In the genomic region with DNA sequence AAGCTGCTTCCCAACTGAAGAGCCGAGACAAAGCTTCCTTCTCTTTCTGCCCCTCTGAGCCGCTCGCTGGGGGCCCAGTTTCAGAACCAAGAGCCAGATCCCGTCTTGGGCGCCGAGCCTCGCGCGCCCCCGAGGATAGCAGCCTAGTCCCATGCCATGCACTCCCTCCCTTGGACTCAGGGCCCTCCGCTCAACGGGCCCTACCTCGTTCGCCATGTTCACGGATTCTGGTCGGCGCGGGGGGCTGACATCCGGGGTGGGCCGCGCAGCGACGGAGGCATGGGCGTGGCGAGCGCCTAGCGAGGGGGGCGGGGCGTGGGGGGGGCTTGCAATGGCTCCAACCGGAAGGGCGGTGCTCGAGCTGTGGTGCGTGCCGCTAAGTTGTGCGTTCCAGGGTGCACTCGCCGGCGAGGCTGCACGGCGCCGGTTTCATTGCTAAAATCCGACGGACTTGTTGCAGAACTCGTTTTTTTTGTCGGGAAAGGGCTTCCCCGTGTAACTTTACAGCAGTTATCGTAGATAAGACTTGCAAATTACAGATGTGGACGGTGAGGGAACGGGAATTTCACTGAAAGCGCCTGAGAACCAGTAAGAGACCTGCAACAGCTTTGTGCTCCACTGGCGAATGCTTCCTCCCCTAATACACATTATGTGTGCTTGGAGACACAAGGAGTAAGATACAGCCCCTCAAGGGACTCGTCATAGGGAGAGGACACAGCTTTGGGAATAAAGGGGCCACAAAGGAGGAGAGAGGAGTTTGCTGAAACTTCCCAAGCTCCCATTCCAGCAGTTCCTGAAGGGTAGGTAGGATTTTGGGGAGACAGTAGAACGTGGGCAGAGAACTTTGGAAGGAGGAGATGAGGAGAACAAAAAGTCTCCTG, we compare ENCODE assay signal across 8 cellular contexts. TPM values are rescaled to one million over a fixed set of nuclear protein-coding genes. Genes with fewer than 3 reads are reported as not detected.
DNase-seq lines count a peak whose midpoint lies in the region; ATAC-seq and TF ChIP-seq lines count a peak whose summit lies in the region.

A gene (minus strand): TSS at position 304 of the 881 bp plus-strand sequence. CDS start 88 bp downstream, at position 216.

- H3K36me3 ChIP-seq in DND-41 (ENCODE audit: insufficient read depth, low read length), result peaks cover 22% of the 10 kb centered on the region
- peaks cover 21% of the 10 kb centered on the region for H3K36me3 ChIP-seq in KOPT-K1 (ENCODE audit: insufficient read depth, low read length)

- H3K36me3 Mint-ChIP-seq in activated T-helper 2 cell treated with anti-CD3 and anti-CD28 coated beads, Interferon-gamma antibody, Interleukin-2, Interleukin-4, amounts not matched to agents 10 μg/mL and 5 μg/mL and 100 μg/mL, durations not matched to agents 14 hours and 24 hours and 36 hours (ENCODE audit: low read depth), result peaks cover 16% of the 10 kb centered on the region
- peaks cover 11% of the 10 kb centered on the region for H3K36me3 Mint-ChIP-seq in natural killer cell

- peaks cover 4% of the 10 kb centered on the region for H3K27me3 Mint-ChIP-seq in activated T-helper 2 cell treated with anti-CD3 and anti-CD28 coated beads, Interferon-gamma antibody, Interleukin-2, Interleukin-4, amounts not matched to agents 10 μg/mL and 5 μg/mL and 100 μg/mL, durations not matched to agents 14 hours and 24 hours and 36 hours (ENCODE audit: low read depth)
- H3K27me3 Mint-ChIP-seq in natural killer cell (ENCODE audit: low read depth in 2 of 2), result no peaks in the 10 kb centered on the region

- DNase-seq in DND-41 (peak; percentile 90), RPMI8226 (peak; percentile 84), fibroblast of peridontal ligament (ENCODE audit: extremely low read depth) (peak; percentile 80), natural killer cell (peak; percentile 78)
- DNase-seq in activated T-helper 2 cell treated with anti-CD3 and anti-CD28 coated beads, Interferon-gamma antibody, Interleukin-2, Interleukin-4, amounts not matched to agents 10 μg/mL and 5 μg/mL and 100 μg/mL, durations not matched to agents 14 hours and 24 hours and 36 hours (ENCODE audit: low spot score), result peak; percentile 80
- peak; percentile 80 to 92 (median 85) for DNase-seq in stimulated activated naive CD4-positive, alpha-beta T cell (lab: John Stamatoyannopoulos, UW)

- peak within 1 kb of the TSS; percentile 74 to 86 for H3K4me3 ChIP-seq in DND-41 (ENCODE audit: low read depth in 1 of 2, low read length in 2 of 2)

- peak within 1 kb of the TSS; percentile 81 for H3K4me2 ChIP-seq in DND-41 (ENCODE audit: insufficient read depth, low read length)

- no peaks in the 10 kb centered on the region for H3K9me3 ChIP-seq in DND-41 (ENCODE audit: insufficient read depth, low read length, severe bottlenecking)
- no peaks in the 10 kb centered on the region for H3K9me3 ChIP-seq in KOPT-K1 (ENCODE audit: insufficient read depth, low read length, poor library complexity, severe bottlenecking)

- H3K27ac ChIP-seq in DND-41 (ENCODE audit: low read length) (peak within 1 kb of the TSS; percentile 92), KOPT-K1 (ENCODE audit: low read depth, low read length, poor library complexity, severe bottlenecking) (peak within 1 kb of the TSS; percentile 85)

- peaks cover 59% of the 10 kb centered on the region for H3K79me2 ChIP-seq in DND-41 (ENCODE audit: insufficient read depth, low read length)

- H3K4me3 Mint-ChIP-seq in activated T-helper 2 cell treated with anti-CD3 and anti-CD28 coated beads, Interferon-gamma antibody, Interleukin-2, Interleukin-4, amounts not matched to agents 10 μg/mL and 5 μg/mL and 100 μg/mL, durations not matched to agents 14 hours and 24 hours and 36 hours (ENCODE audit: low read depth), result peak within 1 kb of the TSS; percentile 95
- H3K4me3 Mint-ChIP-seq in natural killer cell, result peak within 1 kb of the TSS; percentile 98

- H3K4me1 ChIP-seq in DND-41 (ENCODE audit: insufficient read depth, low read length), result peaks cover 33% of the 10 kb centered on the region

- no peaks in the 10 kb centered on the region for H3K27me3 ChIP-seq in DND-41 (ENCODE audit: insufficient read depth, low read length, poor library complexity)

- ATAC-seq in DND-41 (ENCODE audit: insufficient read depth, low read depth), result peak; percentile 90
- peak; percentile 93 for ATAC-seq in GM21825 (IDR thresholded peaks at IDR 0.05; ENCODE audit: unreplicated experiment)
- ATAC-seq in natural killer cell, result peak; percentile 92 to 98 (median 93)

- H3K27ac Mint-ChIP-seq in activated T-helper 2 cell treated with anti-CD3 and anti-CD28 coated beads, Interferon-gamma antibody, Interleukin-2, Interleukin-4, amounts not matched to agents 10 μg/mL and 5 μg/mL and 100 μg/mL, durations not matched to agents 14 hours and 24 hours and 36 hours, result peak within 1 kb of the TSS; percentile 92
- peak within 1 kb of the TSS; percentile 96 to 99 for H3K27ac Mint-ChIP-seq in natural killer cell

- intact Hi-C loops in activated T-helper 2 cell treated with anti-CD3 and anti-CD28 coated beads, Interferon-gamma antibody, Interleukin-2, Interleukin-4, amounts not matched to agents 10 μg/mL and 5 μg/mL and 100 μg/mL, durations not matched to agents 14 hours and 24 hours and 36 hours (cut with micrococcal nuclease), result loop anchor here (1.0 to 10.0 kb wide), 6 partner anchors 93 to 945 kb away; a partner anchor contains a TSS
- intact Hi-C loops in natural killer cell (cut with micrococcal nuclease), result loop anchor here (1.0 to 2.0 kb wide), 7 partner anchors 45 to 945 kb away; a partner anchor contains a TSS

- TF ChIP-seq CTCF in DND-41 (IDR thresholded peaks at IDR 0.05; ENCODE audit: borderline replicate concordance, extremely low read depth, low read length, poor library complexity, severe bottlenecking), result no peak
- no peak for TF ChIP-seq CTCF in natural killer cell (IDR thresholded peaks at IDR 0.05)

- H3K9ac ChIP-seq in DND-41 (ENCODE audit: low read depth, low read length), result peak within 1 kb of the TSS; percentile 85

- H3K9me3 Mint-ChIP-seq in activated T-helper 2 cell treated with anti-CD3 and anti-CD28 coated beads, Interferon-gamma antibody, Interleukin-2, Interleukin-4, amounts not matched to agents 10 μg/mL and 5 μg/mL and 100 μg/mL, durations not matched to agents 14 hours and 24 hours and 36 hours, result no peaks in the 10 kb centered on the region
- peaks cover 0 to 2% of the 10 kb centered on the region in 2 donors for H3K9me3 Mint-ChIP-seq in natural killer cell

- peaks cover 10% of the 10 kb centered on the region for H4K20me1 ChIP-seq in DND-41 (ENCODE audit: insufficient read depth, low read length)

- H2AFZ ChIP-seq in DND-41 (ENCODE audit: low read depth, low read length), result peak within 1 kb of the TSS; percentile 95

- peaks cover 26% of the 10 kb centered on the region for H3K4me1 Mint-ChIP-seq in activated T-helper 2 cell treated with anti-CD3 and anti-CD28 coated beads, Interferon-gamma antibody, Interleukin-2, Interleukin-4, amounts not matched to agents 10 μg/mL and 5 μg/mL and 100 μg/mL, durations not matched to agents 14 hours and 24 hours and 36 hours (ENCODE audit: low read depth)
- peaks cover 59 to 66% of the 10 kb centered on the region in 2 donors for H3K4me1 Mint-ChIP-seq in natural killer cell

RNA-seq across cellular contexts. Expression of the gene that starts here (rescaled TPM):
- 93.8 and 98.6 TPM in 2 replicates for total RNA-seq in activated T-helper 2 cell treated with anti-CD3 and anti-CD28 coated beads, Interferon-gamma antibody, Interleukin-2, Interleukin-4, amounts not matched to agents 10 μg/mL and 5 μg/mL and 100 μg/mL, durations not matched to agents 14 hours and 24 hours and 36 hours
- total RNA-seq in natural killer cell, result 10 to 100 TPM; 54.3 to 80.4 (median 62.5) TPM

Comparison
In these comparisons a context has a peak if more than half of its experiments do, and no peak if none do; other contexts are left out.
1. Peak in every context shown above with its lines: DNase-seq, ATAC-seq, H3K4me3 ChIP-seq and H3K27ac ChIP-seq.